Comparison of ENCODE assay signal across 8 cellular contexts in genomic region chr1:27601771-27602509, GRCh38. TPM values are rescaled to one million over a fixed set of nuclear protein-coding genes. Genes with fewer than 3 reads are reported as not detected.
A peak's percentile ranks its signal among the peaks of the same experiment; 100 is the strongest.
DNase-seq lines count a peak whose midpoint lies in the region; ATAC-seq and TF ChIP-seq lines count a peak whose summit lies in the region.

No MANE protein-coding gene starts in this region.

- ATAC-seq in gastrocnemius medialis (peak; percentile 23 to 32), HG02642 (IDR thresholded peaks at IDR 0.05; ENCODE audit: poor library complexity, unreplicated experiment) (no peak), HG03520 (IDR thresholded peaks at IDR 0.05; ENCODE audit: unreplicated experiment) (no peak)

- peak in 1 of 2 donors; percentile 72 for TF ChIP-seq POLR2A in gastrocnemius medialis (IDR thresholded peaks at IDR 0.05)

- H3K9me3 ChIP-seq in HAP-1: no peaks in the 10 kb centered on the region
- H3K9me3 ChIP-seq in hepatocyte (ENCODE audit: low read depth): no peaks in the 10 kb centered on the region
- no peaks in the 10 kb centered on the region for H3K9me3 ChIP-seq in gastrocnemius medialis

- DNase-seq in AG08396 (ENCODE audit: low spot score): peak; percentile 57
- DNase-seq in HAP-1 (ENCODE audit: low spot score in 2 of 2): no peak
- peak; percentile 60 for DNase-seq in hepatocyte (ENCODE audit: low spot score)
- DNase-seq in gastrocnemius medialis: peak; percentile 31 to 75
- no peak for DNase-seq in NCI-H446 treated with DMSO at 0.1 percent for 48 hours (lab: John Stamatoyannopoulos, UW)

- WGBS in hepatocyte (ENCODE audit: low lambda C conversion rate, missing lambda C conversion rate): 36% methylated on average over 12 of the region's 23 CpGs

- H3K4me2 ChIP-seq in hepatocyte: peak overlapping the region; percentile 99

- H3K27ac ChIP-seq in angular gyrus (ENCODE audit: low read depth, low read length): peak overlapping the region; percentile 77
- H3K27ac ChIP-seq in hepatocyte: peak overlapping the region; percentile 83
- H3K27ac ChIP-seq in gastrocnemius medialis: peak overlapping the region; percentile 97 to 100 (median 100)

- peak overlapping the region; percentile 67 for H3K4me3 ChIP-seq in HAP-1
- peak overlapping the region; percentile 88 for H3K4me3 ChIP-seq in hepatocyte
- H3K4me3 ChIP-seq in gastrocnemius medialis: peak overlapping the region; percentile 86 to 99 (median 91)

- H3K36me3 ChIP-seq in HAP-1 (replicated peaks) (no peaks in the 10 kb centered on the region), hepatocyte (replicated peaks; ENCODE audit: insufficient read depth, low read depth) (no peaks in the 10 kb centered on the region), gastrocnemius medialis (no peaks in the 10 kb centered on the region)

- intact Hi-C loops in gastrocnemius medialis (cut with DNase I; ENCODE audit: low total_unique reads): loop anchor here (2.0 to 10.0 kb wide), 3 partner anchors 33 to 277 kb away; partner anchors contain the start of genes TMEM222 and WASF2

- H4K20me1 ChIP-seq in hepatocyte (ENCODE audit: insufficient read depth, poor library complexity, severe bottlenecking): peaks cover 59% of the 10 kb centered on the region

- no peaks in the 10 kb centered on the region for H3K27me3 ChIP-seq in HAP-1 (ENCODE audit: low read depth)
- H3K27me3 ChIP-seq in hepatocyte: no peaks in the 10 kb centered on the region
- no peaks in the 10 kb centered on the region for H3K27me3 ChIP-seq in gastrocnemius medialis

- no peak overlapping the region for H2AFZ ChIP-seq in hepatocyte

- TF ChIP-seq CTCF in hepatocyte (IDR thresholded peaks at IDR 0.05; ENCODE audit: poor library complexity): no peak
- no peak for TF ChIP-seq CTCF in gastrocnemius medialis (IDR thresholded peaks at IDR 0.05 in 4 of 5, conservative IDR thresholded peaks at IDR 0.05 in 1 of 5)

- H3K4me1 ChIP-seq in HAP-1 (no peaks in the 10 kb centered on the region), hepatocyte (ENCODE audit: insufficient read depth) (peaks cover 67% of the 10 kb centered on the region), gastrocnemius medialis (peaks cover 52 to 54% of the 10 kb centered on the region in 2 donors)

- H3K79me2 ChIP-seq in hepatocyte: peaks cover 68% of the 10 kb centered on the region

- no peaks in the 10 kb centered on the region for H3K9me2 ChIP-seq in hepatocyte (replicated peaks; ENCODE audit: insufficient read depth)

- in situ Hi-C loops in HAP-1 (cut with MboI; ENCODE audit: low sequenced_read_pairs): no loop called here
- in situ Hi-C loops in gastrocnemius medialis (cut with MboI; ENCODE audit: low sequenced_read_pairs in 4 of 4): loop anchor here (10.0 kb wide), 3 partner anchors 47 to 207 kb away; partner anchors contain the start of gene GPR3 (in 2 of the 4)

RNA-seq across cellular contexts. Expression of gene AHDC1, which starts 2.0 kb away (rescaled TPM):
- total RNA-seq in hepatocyte (6.7 and 13.3 TPM in 2 replicates), gastrocnemius medialis (10 to 100 TPM; 22.2 to 57.9 (median 35.2) TPM)
- polyA plus RNA-seq in hepatocyte: 12.2 and 14.4 TPM in 2 replicates

RNA-seq across cellular contexts. Expression of gene FGR, which starts 33.0 kb away (rescaled TPM):
- total RNA-seq in hepatocyte: 0.28 and 0.73 TPM in 2 replicates
- 0.28 TPM in 1 of 2 replicates, not detected in the other for polyA plus RNA-seq in hepatocyte
- 1 to 10 TPM; 1.3 to 5.8 (median 4.7) TPM for total RNA-seq in gastrocnemius medialis

Comparison
In these comparisons a context has a peak if more than half of its experiments do, and no peak if none do; other contexts are left out.
1. DNase-seq: peak in AG08396 (single experiment), hepatocyte (single experiment) and gastrocnemius medialis (2 of 2); none in HAP-1 (0 of 2) and NCI-H446 treated with DMSO at 0.1 percent for 48 hours (single experiment).
2. ATAC-seq: peak in gastrocnemius medialis (2 of 2); none in HG02642 (single experiment) and HG03520 (single experiment).
3. Peak in every context shown above with its lines, with median percentiles within 50 percentile points of each other: H3K4me3 ChIP-seq and H3K27ac ChIP-seq.